13 cellular contexts compared by ENCODE assay signal in genomic region chr13:110565296-110565695, GRCh38. TPM values are rescaled to one million over a fixed set of nuclear protein-coding genes. Genes with fewer than 3 reads are reported as not detected.
DNase-seq lines count a peak whose midpoint lies in the region; ATAC-seq and TF ChIP-seq lines count a peak whose summit lies in the region.
"Had no signal": no experiment of that assay in that cellular context is flagged by ENCODE, and none has a peak within 500 bp of the region (broad histone marks: within the 10 kb centered on the region; RNA-seq: fewer than 3 reads in every experiment).

No MANE protein-coding gene starts in this region.

- CTCF ChIA-PET in HCT116 (lab: Charles Lee), result no interaction called here
- CTCF ChIA-PET in CD8-positive, alpha-beta T cell (lab: Charles Lee), result no interaction called here

- no peak overlapping the region for H3K4me3 ChIP-seq in HCT116 (replicated peaks in 1 of 2; ENCODE audit: low read depth in 1 of 2, low read length in 2 of 2)
- H3K4me3 ChIP-seq in CD8-positive, alpha-beta T cell (ENCODE audit: low read depth, low read length), result no peak overlapping the region
- H3K4me3 ChIP-seq: tibial nerve had no signal

- peaks cover 7% of the 10 kb centered on the region for H3K36me3 Mint-ChIP-seq in CD8-positive, alpha-beta T cell
- H3K36me3 Mint-ChIP-seq in activated T-helper 2 cell treated with anti-CD3 and anti-CD28 coated beads, Interferon-gamma antibody, Interleukin-2, Interleukin-4, amounts not matched to agents 10 μg/mL and 5 μg/mL and 100 μg/mL, durations not matched to agents 14 hours and 24 hours and 36 hours (ENCODE audit: low read depth), result no peaks in the 10 kb centered on the region

- no peaks in the 10 kb centered on the region for H3K9me3 ChIP-seq in HCT116 (ENCODE audit: control insufficient read depth in 1 of 2, insufficient read depth in 1 of 2, low read depth in 1 of 2, low read length in 2 of 2)
- no peaks in the 10 kb centered on the region for H3K9me3 ChIP-seq in CD8-positive, alpha-beta T cell (ENCODE audit: low read length)
- H3K9me3 ChIP-seq: BE2C, tibial nerve had no signal

- no peak overlapping the region for H3K27ac Mint-ChIP-seq in CD8-positive, alpha-beta T cell
- H3K27ac Mint-ChIP-seq in activated T-helper 2 cell treated with anti-CD3 and anti-CD28 coated beads, Interferon-gamma antibody, Interleukin-2, Interleukin-4, amounts not matched to agents 10 μg/mL and 5 μg/mL and 100 μg/mL, durations not matched to agents 14 hours and 24 hours and 36 hours, result no peak overlapping the region

- peaks cover 21 to 31% of the 10 kb centered on the region in 2 experiments for H3K4me1 ChIP-seq in HCT116 (ENCODE audit: control insufficient read depth in 1 of 2, insufficient read depth in 2 of 2, low read length in 2 of 2)
- H3K4me1 ChIP-seq in CD8-positive, alpha-beta T cell (ENCODE audit: insufficient read depth, low read length), result peaks cover 17% of the 10 kb centered on the region
- H3K4me1 ChIP-seq: BE2C had no signal

- no peaks in the 10 kb centered on the region for H4K20me1 ChIP-seq in HCT116 (ENCODE audit: insufficient read depth)

- H3K4me1 Mint-ChIP-seq in CD8-positive, alpha-beta T cell (ENCODE audit: low read depth), result peaks cover 13% of the 10 kb centered on the region
- H3K4me1 Mint-ChIP-seq in activated T-helper 2 cell treated with anti-CD3 and anti-CD28 coated beads, Interferon-gamma antibody, Interleukin-2, Interleukin-4, amounts not matched to agents 10 μg/mL and 5 μg/mL and 100 μg/mL, durations not matched to agents 14 hours and 24 hours and 36 hours (ENCODE audit: low read depth), result peaks cover 10% of the 10 kb centered on the region

- no peak for ATAC-seq in HCT116
- no peak for ATAC-seq in CD8-positive, alpha-beta T cell
- ATAC-seq: left colon had no signal

- H3K9me2 ChIP-seq in HCT116 (ENCODE audit: insufficient read depth), result no peaks in the 10 kb centered on the region

- no peak overlapping the region for H3K4me3 Mint-ChIP-seq in CD8-positive, alpha-beta T cell
- no peak overlapping the region for H3K4me3 Mint-ChIP-seq in activated T-helper 2 cell treated with anti-CD3 and anti-CD28 coated beads, Interferon-gamma antibody, Interleukin-2, Interleukin-4, amounts not matched to agents 10 μg/mL and 5 μg/mL and 100 μg/mL, durations not matched to agents 14 hours and 24 hours and 36 hours (ENCODE audit: low read depth)

- H3K4me2 ChIP-seq in HCT116 (ENCODE audit: low read length), result peak overlapping the region; percentile 28; the same call in 1 of the 2 replicates

- no peaks in the 10 kb centered on the region for H3K27me3 ChIP-seq in HCT116 (ENCODE audit: insufficient read depth, low read length)
- no peaks in the 10 kb centered on the region for H3K27me3 ChIP-seq in CD8-positive, alpha-beta T cell (ENCODE audit: insufficient read depth, low read length)
- H3K27me3 ChIP-seq: tibial nerve had no signal

- no TSS peak for BruUV-seq in HCT116 (replicated peaks; lab: Mats Ljungman, UMichigan)

- H2AFZ ChIP-seq in HCT116 (ENCODE audit: low read depth, low read length, poor library complexity, severe bottlenecking), result no peak overlapping the region

- no peaks in the 10 kb centered on the region for H3K36me3 ChIP-seq in HCT116 (ENCODE audit: control insufficient read depth in 1 of 2, insufficient read depth in 2 of 2, low read length in 2 of 2)
- no peaks in the 10 kb centered on the region for H3K36me3 ChIP-seq in CD8-positive, alpha-beta T cell (ENCODE audit: insufficient read depth, low read length)
- H3K36me3 ChIP-seq: BE2C had no signal

- TF ChIP-seq CTCF in C4-2B (conservative IDR thresholded peaks at IDR 0.05) (peak; percentile 45), HCT116 (IDR thresholded peaks at IDR 0.05 in 2 of 3, conservative IDR thresholded peaks at IDR 0.05 in 1 of 3; ENCODE audit: borderline replicate concordance in 1 of 3, insufficient read depth in 1 of 3, low read depth in 2 of 3, low read length in 2 of 3) (peak; percentile 12 to 53 (median 33); a peak in 4 of 6 replicates)
- TF ChIP-seq CTCF in CD8-positive, alpha-beta T cell (IDR thresholded peaks at IDR 0.05), result no peak

- no peak overlapping the region for H3K27ac ChIP-seq in C4-2B
- H3K27ac ChIP-seq in HCT116 (ENCODE audit: low read depth, low read length), result no peak overlapping the region
- H3K27ac ChIP-seq in CD8-positive, alpha-beta T cell (ENCODE audit: low read depth, low read length), result no peak overlapping the region
- H3K27ac ChIP-seq: tibial nerve had no signal

- intact Hi-C loops in HCT116 (cut with micrococcal nuclease), result loop anchor here (10.0 kb wide), 2 partner anchors 110 to 340 kb away; no protein-coding TSS in a partner anchor
- intact Hi-C loops in CD8-positive, alpha-beta T cell (cut with DNase I, micrococcal nuclease), result no loop called here
- intact Hi-C loops in activated T-helper 2 cell treated with anti-CD3 and anti-CD28 coated beads, Interferon-gamma antibody, Interleukin-2, Interleukin-4, amounts not matched to agents 10 μg/mL and 5 μg/mL and 100 μg/mL, durations not matched to agents 14 hours and 24 hours and 36 hours (cut with micrococcal nuclease), result no loop called here

- no peaks in the 10 kb centered on the region for H3K79me2 ChIP-seq in HCT116 (ENCODE audit: insufficient read depth, low read length)

- H3K27me3 Mint-ChIP-seq in CD8-positive, alpha-beta T cell (ENCODE audit: low read depth), result peaks cover 27% of the 10 kb centered on the region
- H3K27me3 Mint-ChIP-seq in activated T-helper 2 cell treated with anti-CD3 and anti-CD28 coated beads, Interferon-gamma antibody, Interleukin-2, Interleukin-4, amounts not matched to agents 10 μg/mL and 5 μg/mL and 100 μg/mL, durations not matched to agents 14 hours and 24 hours and 36 hours (ENCODE audit: low read depth), result peaks cover 46% of the 10 kb centered on the region

- H3K9ac ChIP-seq in HCT116 (ENCODE audit: low read length), result no peak overlapping the region

- RAD21 ChIA-PET in HCT116 (lab: Charles Lee; ENCODE audit: low non-redundant PET in 1 of 2, low total read pairs in 2 of 2, uncharacterized antibody in 2 of 2, unreplicated experiment in 2 of 2), result no interaction called here

- DNase-seq in HCT116 (ENCODE audit: low read depth, low spot score) (no peak), SW480 (ENCODE audit: low spot score) (peak; percentile 54), kidney tubule cell (ENCODE audit: low spot score) (peak; percentile 13), NCI-H1105 treated with DMSO at 0.1 percent for 48 hours (lab: John Stamatoyannopoulos, UW) (no peak)
- no peak for DNase-seq in CD8-positive, alpha-beta T cell
- no peak for DNase-seq in activated naive CD4-positive, alpha-beta T cell (lab: John Stamatoyannopoulos, UW)
- DNase-seq in activated T-helper 2 cell treated with anti-CD3 and anti-CD28 coated beads, Interferon-gamma antibody, Interleukin-2, Interleukin-4, amounts not matched to agents 10 μg/mL and 5 μg/mL and 100 μg/mL, durations not matched to agents 14 hours and 24 hours and 36 hours (ENCODE audit: low spot score), result no peak
- DNase-seq: activated naive CD4-positive, alpha-beta T cell treated with Interleukin-2 at 50 U/mL for 16 hours; BE2C; KG1; left colon had no signal

- no peak for TF ChIP-seq POLR2A in HCT116 (IDR thresholded peaks at IDR 0.05; ENCODE audit: borderline replicate concordance, extremely low read depth, insufficient read depth, insufficient read length)

- H3K9me3 Mint-ChIP-seq in CD8-positive, alpha-beta T cell, result no peaks in the 10 kb centered on the region
- H3K9me3 Mint-ChIP-seq in activated T-helper 2 cell treated with anti-CD3 and anti-CD28 coated beads, Interferon-gamma antibody, Interleukin-2, Interleukin-4, amounts not matched to agents 10 μg/mL and 5 μg/mL and 100 μg/mL, durations not matched to agents 14 hours and 24 hours and 36 hours, result no peaks in the 10 kb centered on the region

- POLR2A ChIA-PET in HCT116 (lab: Charles Lee), result no interaction called here
- POLR2A ChIA-PET in CD8-positive, alpha-beta T cell (lab: Charles Lee), result no interaction called here

- 0 out of 2 replicates have a peak, but pooled peaks have one; percentile 16 for TF ChIP-seq RAD21 in HCT116 (IDR thresholded peaks at IDR 0.05; ENCODE audit: low read depth)

TF ChIP-seq in HCT116, 20 proteins besides CTCF, POLR2A, EP300 and RAD21:
- no peak for TF ChIP-seq CEBPB (IDR thresholded peaks at IDR 0.05; ENCODE audit: low read depth)
- TF ChIP-seq SP1 (IDR thresholded peaks at IDR 0.05; ENCODE audit: low read depth), result no peak
- TF ChIP-seq SIN3A (IDR thresholded peaks at IDR 0.05; ENCODE audit: low read depth), result no peak
- no peak for TF ChIP-seq ZBTB33 (IDR thresholded peaks at IDR 0.05; ENCODE audit: extremely low read depth, insufficient replicate concordance, low read length)

RNA-seq across cellular contexts. Expression of gene RAB20, which starts 3.8 kb away (rescaled TPM):
- 10.6 TPM for total RNA-seq in HCT116 (2021; ENCODE audit: unreplicated experiment)
- 15.6 and 19.2 TPM in 2 replicates for polyA plus RNA-seq in HCT116 (2012)
- 1 to 10 TPM; 1.2 to 1.3 TPM for total RNA-seq in CD8-positive, alpha-beta T cell
- 2.8 and 4.0 TPM in 2 replicates for total RNA-seq in activated T-helper 2 cell treated with anti-CD3 and anti-CD28 coated beads, Interferon-gamma antibody, Interleukin-2, Interleukin-4, amounts not matched to agents 10 μg/mL and 5 μg/mL and 100 μg/mL, durations not matched to agents 14 hours and 24 hours and 36 hours

RNA-seq across cellular contexts. Expression of gene NAXD, which starts 50.0 kb away (rescaled TPM):
- 32.1 TPM for total RNA-seq in HCT116 (2021; ENCODE audit: unreplicated experiment)
- polyA plus RNA-seq in HCT116 (2012), result 26.9 and 29.5 TPM in 2 replicates
- total RNA-seq in CD8-positive, alpha-beta T cell, result 10 to 100 TPM; 23.4 to 25.6 TPM
- 21.7 and 22.1 TPM in 2 replicates for total RNA-seq in activated T-helper 2 cell treated with anti-CD3 and anti-CD28 coated beads, Interferon-gamma antibody, Interleukin-2, Interleukin-4, amounts not matched to agents 10 μg/mL and 5 μg/mL and 100 μg/mL, durations not matched to agents 14 hours and 24 hours and 36 hours

Comparison
In these comparisons a context has a peak if more than half of its experiments do, and no peak if none do; other contexts are left out.
1. DNase-seq: peak in SW480 (single experiment) and kidney tubule cell (single experiment); none in HCT116 (single experiment), NCI-H1105 treated with DMSO at 0.1 percent for 48 hours (single experiment), CD8-positive, alpha-beta T cell (0 of 7), activated naive CD4-positive, alpha-beta T cell (0 of 4) and activated T-helper 2 cell treated with anti-CD3 and anti-CD28 coated beads, Interferon-gamma antibody, Interleukin-2, Interleukin-4, amounts not matched to agents 10 μg/mL and 5 μg/mL and 100 μg/mL, durations not matched to agents 14 hours and 24 hours and 36 hours (single experiment).